Comparison of ENCODE assay signal across 1 cellular context in genomic region chr6:116072368-116072767, GRCh38.
A peak's percentile ranks its signal among the peaks of the same experiment; 100 is the strongest.
TF ChIP-seq lines count a peak whose summit lies in the region.

No MANE protein-coding gene starts in this region.

TF ChIP-seq in HepG2, 621 proteins besides CTCF, POLR2A, EP300 and RAD21 (continued from another document and continues in another):
- TF ChIP-seq SMARCC2 (IDR thresholded peaks at IDR 0.05) (no peak), CHD4 (IDR thresholded peaks at IDR 0.05; ENCODE audit: borderline replicate concordance, low read length) (no peak), ZNF605 (CRISPR knock-in tag; IDR thresholded peaks at IDR 0.05) (no peak), JARID2 (CRISPR knock-in tag; IDR thresholded peaks at IDR 0.05; ENCODE audit: insufficient replicate concordance) (no peak), TBP (CRISPR knock-in tag; IDR thresholded peaks at IDR 0.05) (no peak), RERE (CRISPR knock-in tag; IDR thresholded peaks at IDR 0.05; ENCODE audit: low read depth) (0 out of 2 replicates have a peak, but pooled peaks have one; percentile 26), HNF4A (CRISPR knock-in tag; IDR thresholded peaks at IDR 0.05) (no peak), HOMEZ (CRISPR knock-in tag; IDR thresholded peaks at IDR 0.05; ENCODE audit: low read depth) (peak; percentile 78; the same call in 1 of the 2 replicates), FOXM1 (CRISPR knock-in tag; IDR thresholded peaks at IDR 0.05) (no peak), IKZF4 (CRISPR knock-in tag; IDR thresholded peaks at IDR 0.05; ENCODE audit: borderline replicate concordance, low read depth, not compliant biosample characterization) (no peak), ZNF138 (CRISPR knock-in tag; IDR thresholded peaks at IDR 0.05; ENCODE audit: low read depth) (no peak), ZBTB49 (CRISPR knock-in tag; IDR thresholded peaks at IDR 0.05; ENCODE audit: borderline replicate concordance) (no peak), ZNF414 (CRISPR knock-in tag; IDR thresholded peaks at IDR 0.05) (no peak), ZNF772 (CRISPR knock-in tag; IDR thresholded peaks at IDR 0.05) (no peak), ZNF34 (CRISPR knock-in tag; IDR thresholded peaks at IDR 0.05; ENCODE audit: borderline replicate concordance) (no peak), ZNF296 (CRISPR knock-in tag; conservative IDR thresholded peaks at IDR 0.05) (no peak), ZNF691 (CRISPR knock-in tag; IDR thresholded peaks at IDR 0.05; ENCODE audit: borderline replicate concordance, low read depth) (no peak), ATAD3A (CRISPR knock-in tag; IDR thresholded peaks at IDR 0.05) (no peak), KLF6 (CRISPR knock-in tag; IDR thresholded peaks at IDR 0.05) (no peak), SMAD3 (CRISPR knock-in tag; IDR thresholded peaks at IDR 0.05) (no peak), ERF (CRISPR knock-in tag; IDR thresholded peaks at IDR 0.05) (no peak), CHCHD3 (CRISPR knock-in tag; IDR thresholded peaks at IDR 0.05) (no peak), TGIF2 (CRISPR knock-in tag; IDR thresholded peaks at IDR 0.05) (peak; percentile 56; the same call in 1 of the 2 replicates), NCOA2 (CRISPR knock-in tag; IDR thresholded peaks at IDR 0.05) (peak; percentile 74), REST (IDR thresholded peaks at IDR 0.05; ENCODE audit: borderline replicate concordance in 1 of 2, low read depth in 1 of 2, low read length in 2 of 2) (peak in 1 of 2 experiments; percentile 16; a peak in 1 of 4 replicates), TCF7L2 (IDR thresholded peaks at IDR 0.05; ENCODE audit: low read depth, low read length) (no peak), ZNF556 (CRISPR knock-in tag; IDR thresholded peaks at IDR 0.05; ENCODE audit: borderline replicate concordance) (no peak), YEATS4 (CRISPR knock-in tag; IDR thresholded peaks at IDR 0.05; ENCODE audit: borderline replicate concordance) (no peak), ZBTB8A (CRISPR knock-in tag; IDR thresholded peaks at IDR 0.05; ENCODE audit: borderline replicate concordance, low read depth) (no peak), MEIS2 (CRISPR knock-in tag; IDR thresholded peaks at IDR 0.05) (no peak), ZKSCAN5 (CRISPR knock-in tag; IDR thresholded peaks at IDR 0.05) (no peak)
- TF ChIP-seq, protein P1, sequence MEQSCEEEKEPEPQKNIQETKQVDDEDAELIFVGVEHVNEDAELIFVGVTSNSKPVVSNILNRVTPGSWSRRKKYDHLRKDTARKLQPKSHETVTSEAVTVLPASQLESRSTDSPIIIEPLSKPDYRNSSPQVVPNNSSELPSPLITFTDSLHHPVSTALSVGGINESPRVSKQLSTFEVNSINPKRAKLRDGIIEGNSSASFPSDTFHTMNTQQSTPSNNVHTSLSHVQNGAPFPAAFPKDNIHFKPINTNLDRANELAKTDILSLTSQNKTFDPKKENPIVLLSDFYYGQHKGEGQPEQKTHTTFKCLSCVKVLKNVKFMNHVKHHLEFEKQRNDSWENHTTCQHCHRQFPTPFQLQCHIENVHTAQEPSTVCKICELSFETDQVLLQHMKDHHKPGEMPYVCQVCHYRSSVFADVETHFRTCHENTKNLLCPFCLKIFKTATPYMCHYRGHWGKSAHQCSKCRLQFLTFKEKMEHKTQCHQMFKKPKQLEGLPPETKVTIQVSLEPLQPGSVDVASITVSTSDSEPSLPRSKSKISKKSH (CRISPR knock-in tag; IDR thresholded peaks at IDR 0.05; ENCODE audit: borderline replicate concordance) = no peak
- TF ChIP-seq, protein P2, sequence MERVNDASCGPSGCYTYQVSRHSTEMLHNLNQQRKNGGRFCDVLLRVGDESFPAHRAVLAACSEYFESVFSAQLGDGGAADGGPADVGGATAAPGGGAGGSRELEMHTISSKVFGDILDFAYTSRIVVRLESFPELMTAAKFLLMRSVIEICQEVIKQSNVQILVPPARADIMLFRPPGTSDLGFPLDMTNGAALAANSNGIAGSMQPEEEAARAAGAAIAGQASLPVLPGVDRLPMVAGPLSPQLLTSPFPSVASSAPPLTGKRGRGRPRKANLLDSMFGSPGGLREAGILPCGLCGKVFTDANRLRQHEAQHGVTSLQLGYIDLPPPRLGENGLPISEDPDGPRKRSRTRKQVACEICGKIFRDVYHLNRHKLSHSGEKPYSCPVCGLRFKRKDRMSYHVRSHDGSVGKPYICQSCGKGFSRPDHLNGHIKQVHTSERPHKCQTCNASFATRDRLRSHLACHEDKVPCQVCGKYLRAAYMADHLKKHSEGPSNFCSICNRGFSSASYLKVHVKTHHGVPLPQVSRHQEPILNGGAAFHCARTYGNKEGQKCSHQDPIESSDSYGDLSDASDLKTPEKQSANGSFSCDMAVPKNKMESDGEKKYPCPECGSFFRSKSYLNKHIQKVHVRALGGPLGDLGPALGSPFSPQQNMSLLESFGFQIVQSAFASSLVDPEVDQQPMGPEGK (CRISPR knock-in tag; IDR thresholded peaks at IDR 0.05) = no peak
- TF ChIP-seq, protein P3, sequence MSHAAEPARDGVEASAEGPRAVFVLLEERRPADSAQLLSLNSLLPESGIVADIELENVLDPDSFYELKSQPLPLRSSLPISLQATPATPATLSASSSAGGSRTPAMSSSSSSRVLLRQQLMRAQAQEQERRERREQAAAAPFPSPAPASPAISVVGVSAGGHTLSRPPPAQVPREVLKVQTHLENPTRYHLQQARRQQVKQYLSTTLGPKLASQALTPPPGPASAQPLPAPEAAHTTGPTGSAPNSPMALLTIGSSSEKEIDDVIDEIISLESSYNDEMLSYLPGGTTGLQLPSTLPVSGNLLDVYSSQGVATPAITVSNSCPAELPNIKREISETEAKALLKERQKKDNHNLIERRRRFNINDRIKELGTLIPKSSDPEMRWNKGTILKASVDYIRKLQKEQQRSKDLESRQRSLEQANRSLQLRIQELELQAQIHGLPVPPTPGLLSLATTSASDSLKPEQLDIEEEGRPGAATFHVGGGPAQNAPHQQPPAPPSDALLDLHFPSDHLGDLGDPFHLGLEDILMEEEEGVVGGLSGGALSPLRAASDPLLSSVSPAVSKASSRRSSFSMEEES (CRISPR knock-in tag; IDR thresholded peaks at IDR 0.05) = peak; percentile 51; the same call in 1 of the 2 replicates
- TF ChIP-seq, protein P4, sequence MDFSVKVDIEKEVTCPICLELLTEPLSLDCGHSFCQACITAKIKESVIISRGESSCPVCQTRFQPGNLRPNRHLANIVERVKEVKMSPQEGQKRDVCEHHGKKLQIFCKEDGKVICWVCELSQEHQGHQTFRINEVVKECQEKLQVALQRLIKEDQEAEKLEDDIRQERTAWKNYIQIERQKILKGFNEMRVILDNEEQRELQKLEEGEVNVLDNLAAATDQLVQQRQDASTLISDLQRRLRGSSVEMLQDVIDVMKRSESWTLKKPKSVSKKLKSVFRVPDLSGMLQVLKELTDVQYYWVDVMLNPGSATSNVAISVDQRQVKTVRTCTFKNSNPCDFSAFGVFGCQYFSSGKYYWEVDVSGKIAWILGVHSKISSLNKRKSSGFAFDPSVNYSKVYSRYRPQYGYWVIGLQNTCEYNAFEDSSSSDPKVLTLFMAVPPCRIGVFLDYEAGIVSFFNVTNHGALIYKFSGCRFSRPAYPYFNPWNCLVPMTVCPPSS (IDR thresholded peaks at IDR 0.05) = no peak
